ENCODE assay signal across 10 cellular contexts in genomic region chr19:5103061-5103701, GRCh38.
DNase-seq lines count a peak whose midpoint lies in the region; ATAC-seq, FAIRE-seq and TF ChIP-seq lines count a peak whose summit lies in the region.
"Had no signal": no experiment of that assay in that cellular context is flagged by ENCODE, and none has a peak within 500 bp of the region (broad histone marks: within the 10 kb centered on the region; RNA-seq: fewer than 3 reads in every experiment).

No MANE protein-coding gene starts in this region.

- H3K27me3 ChIP-seq in endothelial cell of umbilical vein (ENCODE audit: control insufficient read depth in 2 of 2, insufficient read depth in 2 of 2, low read length in 2 of 2), result no peaks in the 10 kb centered on the region

- H2AFZ ChIP-seq in endothelial cell of umbilical vein (ENCODE audit: low read depth, low read length), result no peak overlapping the region

- DNase-seq in NCI-H82 (lab: John Stamatoyannopoulos, UW) (peak; percentile 63), NCI-H82 treated with DMSO at 0.1 percent for 48 hours (lab: John Stamatoyannopoulos, UW; ENCODE audit: unreplicated experiment) (no peak), endothelial cell of umbilical vein (ENCODE audit: low read depth, low spot score) (peak; percentile 46), mucosa of gallbladder (ENCODE audit: low spot score) (peak; percentile 20), iPS-NIHi11 (ENCODE audit: low spot score) (no peak)
- DNase-seq in activated T-cell treated with anti-CD3 and anti-CD28 coated beads, Interleukin-2, amount 50 U/mL, for 48 hours, result no peak
- DNase-seq: activated effector memory CD4-positive, alpha-beta T cell treated with Interleukin-2 at 50 U/mL for 16 hours; NCI-H1436 treated with DMSO at 0.1 percent for 48 hours had no signal

- ATAC-seq in HG02798 (IDR thresholded peaks at IDR 0.05; ENCODE audit: poor library complexity, unreplicated experiment) (no peak), GM18861 (IDR thresholded peaks at IDR 0.05; ENCODE audit: unreplicated experiment) (no peak)

- no peak overlapping the region for H3K4me2 ChIP-seq in endothelial cell of umbilical vein (ENCODE audit: insufficient read depth, low read length)

- intact Hi-C loops in endothelial cell of umbilical vein (cut with micrococcal nuclease), result no loop called here

- no peak overlapping the region for H3K27ac ChIP-seq in endothelial cell of umbilical vein (ENCODE audit: insufficient read depth, low read depth, low read length)

- no peak for TF ChIP-seq CTCF in endothelial cell of umbilical vein (IDR thresholded peaks at IDR 0.05; ENCODE audit: extremely low read depth in 1 of 2, insufficient read depth in 1 of 2, low read depth in 1 of 2, low read length in 2 of 2)

- no peak for TF ChIP-seq POLR2A in endothelial cell of umbilical vein (IDR thresholded peaks at IDR 0.05; ENCODE audit: low read depth, low read length)

- POLR2A ChIA-PET in endothelial cell of umbilical vein (lab: Charles Lee), result no interaction called here

- no peak overlapping the region for H3K9ac ChIP-seq in endothelial cell of umbilical vein (replicated peaks; ENCODE audit: extremely low read depth, insufficient read depth, low read length)

- H4K20me1 ChIP-seq in endothelial cell of umbilical vein (replicated peaks; ENCODE audit: control insufficient read depth, extremely low read depth, insufficient read depth, low read length), result no peaks in the 10 kb centered on the region

- H3K4me3 ChIP-seq in endothelial cell of umbilical vein (replicated peaks in 1 of 3; ENCODE audit: insufficient read depth in 1 of 3, low read depth in 1 of 3, low read length in 3 of 3), result no peak overlapping the region

- BruUV-seq in endothelial cell of umbilical vein (replicated peaks; lab: Mats Ljungman, UMichigan), result no TSS peak

- peaks cover 0 to 4% of the 10 kb centered on the region in 2 experiments for H3K36me3 ChIP-seq in endothelial cell of umbilical vein (ENCODE audit: control insufficient read depth in 2 of 2, extremely low read depth in 1 of 2, insufficient read depth in 2 of 2, low read length in 2 of 2)

- H3K79me2 ChIP-seq in endothelial cell of umbilical vein (ENCODE audit: control insufficient read depth, insufficient read depth, low read length), result no peaks in the 10 kb centered on the region

- CTCF ChIA-PET in endothelial cell of umbilical vein (lab: Charles Lee), result no interaction called here

- dilution Hi-C loops in endothelial cell of umbilical vein (cut with MboI; ENCODE audit: extremely low pct_ligation_motif_present, low sequenced_read_pairs), result no loop called here

- no peaks in the 10 kb centered on the region for H3K9me1 ChIP-seq in endothelial cell of umbilical vein (replicated peaks; ENCODE audit: control insufficient read depth, extremely low read depth, insufficient read depth, low read length)

- no peaks in the 10 kb centered on the region for H3K4me1 ChIP-seq in endothelial cell of umbilical vein (ENCODE audit: control insufficient read depth, extremely low read depth, insufficient read depth, low read length)

- H3K9me3 ChIP-seq in endothelial cell of umbilical vein (replicated peaks; ENCODE audit: control insufficient read depth, insufficient read depth, low read length), result peaks cover 2% of the 10 kb centered on the region

- FAIRE-seq in endothelial cell of umbilical vein (lab: Jason Lieb, UNC), result no peak

TF ChIP-seq in endothelial cell of umbilical vein, 7 proteins besides CTCF, POLR2A, EP300 and RAD21:
- no peak for TF ChIP-seq MYC (IDR thresholded peaks at IDR 0.05; ENCODE audit: low read depth, low read length)
- TF ChIP-seq EZH2 (IDR thresholded peaks at IDR 0.05; ENCODE audit: borderline replicate concordance, low read depth, low read length, severe bottlenecking), result no peak
- no peak for TF ChIP-seq JUN (IDR thresholded peaks at IDR 0.05; ENCODE audit: borderline replicate concordance, insufficient read depth, insufficient read length, low read depth)
- TF ChIP-seq FOS (IDR thresholded peaks at IDR 0.05; ENCODE audit: borderline replicate concordance, insufficient read depth, low read length), result no peak
- no peak for TF ChIP-seq GATA2 (IDR thresholded peaks at IDR 0.05; ENCODE audit: insufficient read depth, insufficient read length, low read depth, low read length)
- TF ChIP-seq, protein P1, sequence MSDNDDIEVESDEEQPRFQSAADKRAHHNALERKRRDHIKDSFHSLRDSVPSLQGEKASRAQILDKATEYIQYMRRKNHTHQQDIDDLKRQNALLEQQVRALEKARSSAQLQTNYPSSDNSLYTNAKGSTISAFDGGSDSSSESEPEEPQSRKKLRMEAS (IDR thresholded peaks at IDR 0.05; ENCODE audit: insufficient read depth, insufficient read length), result no peak
- TF ChIP-seq POLR2AphosphoS5 (IDR thresholded peaks at IDR 0.05; ENCODE audit: insufficient read depth, low read depth, low read length), result no peak

Comparison
In these comparisons a context has a peak if more than half of its experiments do, and no peak if none do; other contexts are left out.
1. DNase-seq: peak in NCI-H82 (single experiment), endothelial cell of umbilical vein (single experiment) and mucosa of gallbladder (single experiment); none in NCI-H82 treated with DMSO at 0.1 percent for 48 hours (single experiment), iPS-NIHi11 (single experiment) and activated T-cell treated with anti-CD3 and anti-CD28 coated beads, Interleukin-2, amount 50 U/mL, for 48 hours (0 of 2).